ENCODE assay signal across 8 cellular contexts in genomic region chr7:116138202-116138801, GRCh38.
A peak's percentile ranks its signal among the peaks of the same experiment; 100 is the strongest.
DNase-seq lines count a peak whose midpoint lies in the region; ATAC-seq, FAIRE-seq and TF ChIP-seq lines count a peak whose summit lies in the region.

No MANE protein-coding gene starts in this region.

- H3K4me1 Mint-ChIP-seq in activated CD8-positive, alpha-beta memory T cell treated with anti-CD3 and anti-CD28 coated beads, Interleukin-2, amount 10 ng/mL, durations not matched to agents 7 days and 5 days = peaks cover 31% of the 10 kb centered on the region

- H3K4me2 ChIP-seq in OCI-LY3 (ENCODE audit: low read length) = peak overlapping the region; percentile 61

- H3K79me2 ChIP-seq in OCI-LY3 (ENCODE audit: low read length) = peaks cover 100% of the 10 kb centered on the region

- H4K20me1 ChIP-seq in OCI-LY3 (ENCODE audit: insufficient read depth, low read length) = peaks cover 91% of the 10 kb centered on the region

- 14% methylated on average over 2 of the region's 2 CpGs for WGBS in liver

- peak; percentile 92 for ATAC-seq in activated CD8-positive, alpha-beta memory T cell treated with anti-CD3 and anti-CD28 coated beads, Interleukin-2, amount 10 ng/mL, durations not matched to agents 7 days and 5 days
- ATAC-seq in GM21526 (IDR thresholded peaks at IDR 0.05; ENCODE audit: low FRiP score, unreplicated experiment) (peak; percentile 86), HG03575 (IDR thresholded peaks at IDR 0.05; ENCODE audit: extremely low read depth, insufficient number of reproducible peaks, low FRiP score, unreplicated experiment) (peak; percentile 93)

- H3K9me3 ChIP-seq in OCI-LY3 (ENCODE audit: insufficient read depth, low read length) (no peaks in the 10 kb centered on the region), liver (ENCODE audit: control insufficient read depth in 4 of 4, low read length in 3 of 4) (no peaks in the 10 kb centered on the region)

- peak; percentile 5 for FAIRE-seq in colon (lab: Jason Lieb, UNC)
- FAIRE-seq in urothelium cell line (lab: Jason Lieb, UNC) = no peak

- no peaks in the 10 kb centered on the region for H3K9me3 Mint-ChIP-seq in activated CD8-positive, alpha-beta memory T cell treated with anti-CD3 and anti-CD28 coated beads, Interleukin-2, amount 10 ng/mL, durations not matched to agents 7 days and 5 days (ENCODE audit: low read depth)

- peaks cover 34% of the 10 kb centered on the region for H3K36me3 ChIP-seq in OCI-LY3 (replicated peaks; ENCODE audit: low read depth, low read length)
- no peaks in the 10 kb centered on the region for H3K36me3 ChIP-seq in liver (ENCODE audit: control insufficient read depth in 4 of 4, insufficient read depth in 3 of 4, low read depth in 1 of 4, low read length in 3 of 4)

- peak; percentile 46 for DNase-seq in activated CD8-positive, alpha-beta memory T cell treated with anti-CD3 and anti-CD28 coated beads, Interleukin-2, amount 10 ng/mL, durations not matched to agents 7 days and 5 days
- no peak for DNase-seq in activated CD8-positive, alpha-beta memory T cell treated with anti-CD3 and anti-CD28 coated beads, Interleukin-2, amount 50 U/mL, for 48 hours
- peak; percentile 16 for DNase-seq in urothelium cell line (ENCODE audit: low spot score)

- H3K27me3 ChIP-seq in OCI-LY3 (ENCODE audit: low read depth, low read length) (no peaks in the 10 kb centered on the region), liver (ENCODE audit: control insufficient read depth in 4 of 4, insufficient read depth in 4 of 4, low read length in 3 of 4) (no peaks in the 10 kb centered on the region)

- H2AFZ ChIP-seq in OCI-LY3 (ENCODE audit: low read depth, low read length) = no peak overlapping the region

- peak overlapping the region; percentile 40 for H3K4me3 ChIP-seq in OCI-LY3 (ENCODE audit: low read length)
- no peak overlapping the region for H3K4me3 ChIP-seq in liver (ENCODE audit: low read depth in 1 of 3, low read length in 3 of 3)

- CTCF ChIA-PET in activated CD8-positive, alpha-beta memory T cell treated with anti-CD3 and anti-CD28 coated beads, Interleukin-2, amount 10 ng/mL, durations not matched to agents 7 days and 5 days (lab: Charles Lee) = interaction anchor here (0.7 to 2.1 kb wide), 20 partner anchors 16 to 453 kb away, joined by 3 to 15 read pairs (median 4); partner anchors contain the start of genes CAV1 and TES

- H3K4me1 ChIP-seq in OCI-LY3 (ENCODE audit: low read length) (peaks cover 73% of the 10 kb centered on the region), liver (ENCODE audit: control insufficient read depth in 4 of 4, insufficient read depth in 4 of 4, low read length in 3 of 4) (no peaks in the 10 kb centered on the region)

- peaks cover 13% of the 10 kb centered on the region for H3K27me3 Mint-ChIP-seq in activated CD8-positive, alpha-beta memory T cell treated with anti-CD3 and anti-CD28 coated beads, Interleukin-2, amount 10 ng/mL, durations not matched to agents 7 days and 5 days

- no peak overlapping the region for H3K27ac Mint-ChIP-seq in activated CD8-positive, alpha-beta memory T cell treated with anti-CD3 and anti-CD28 coated beads, Interleukin-2, amount 10 ng/mL, durations not matched to agents 7 days and 5 days

- peaks cover 14% of the 10 kb centered on the region for H3K36me3 Mint-ChIP-seq in activated CD8-positive, alpha-beta memory T cell treated with anti-CD3 and anti-CD28 coated beads, Interleukin-2, amount 10 ng/mL, durations not matched to agents 7 days and 5 days

- TF ChIP-seq CTCF in OCI-LY3 (IDR thresholded peaks at IDR 0.05; ENCODE audit: low read depth, low read length) (peak; percentile 85), liver (IDR thresholded peaks at IDR 0.05; ENCODE audit: low read depth, low read length, missing input control) (peak; percentile 75)

- TF ChIP-seq RAD21 in liver (IDR thresholded peaks at IDR 0.05) = peak; percentile 85 to 90

- H3K9ac ChIP-seq in OCI-LY3 (ENCODE audit: low read length) = peak overlapping the region; percentile 31
- no peak overlapping the region for H3K9ac ChIP-seq in liver (ENCODE audit: low read depth in 1 of 2, low read length in 2 of 2)

- H3K4me3 Mint-ChIP-seq in activated CD8-positive, alpha-beta memory T cell treated with anti-CD3 and anti-CD28 coated beads, Interleukin-2, amount 10 ng/mL, durations not matched to agents 7 days and 5 days = no peak overlapping the region

- H3K27ac ChIP-seq in OCI-LY3 (ENCODE audit: low read length) (peak overlapping the region; percentile 83), liver (ENCODE audit: low read depth in 1 of 2, low read length in 2 of 2) (no peak overlapping the region)

TF ChIP-seq in liver, 16 proteins besides CTCF, POLR2A, EP300 and RAD21:
- TF ChIP-seq, protein P1, sequence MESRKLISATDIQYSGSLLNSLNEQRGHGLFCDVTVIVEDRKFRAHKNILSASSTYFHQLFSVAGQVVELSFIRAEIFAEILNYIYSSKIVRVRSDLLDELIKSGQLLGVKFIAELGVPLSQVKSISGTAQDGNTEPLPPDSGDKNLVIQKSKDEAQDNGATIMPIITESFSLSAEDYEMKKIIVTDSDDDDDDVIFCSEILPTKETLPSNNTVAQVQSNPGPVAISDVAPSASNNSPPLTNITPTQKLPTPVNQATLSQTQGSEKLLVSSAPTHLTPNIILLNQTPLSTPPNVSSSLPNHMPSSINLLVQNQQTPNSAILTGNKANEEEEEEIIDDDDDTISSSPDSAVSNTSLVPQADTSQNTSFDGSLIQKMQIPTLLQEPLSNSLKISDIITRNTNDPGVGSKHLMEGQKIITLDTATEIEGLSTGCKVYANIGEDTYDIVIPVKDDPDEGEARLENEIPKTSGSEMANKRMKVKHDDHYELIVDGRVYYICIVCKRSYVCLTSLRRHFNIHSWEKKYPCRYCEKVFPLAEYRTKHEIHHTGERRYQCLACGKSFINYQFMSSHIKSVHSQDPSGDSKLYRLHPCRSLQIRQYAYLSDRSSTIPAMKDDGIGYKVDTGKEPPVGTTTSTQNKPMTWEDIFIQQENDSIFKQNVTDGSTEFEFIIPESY (IDR thresholded peaks at IDR 0.05) = no peak
- TF ChIP-seq REST (IDR thresholded peaks at IDR 0.05) = no peak
- TF ChIP-seq NR2F2 (IDR thresholded peaks at IDR 0.05) = no peak
- TF ChIP-seq FOXA1 (IDR thresholded peaks at IDR 0.05) = no peak
- TF ChIP-seq, protein P2, sequence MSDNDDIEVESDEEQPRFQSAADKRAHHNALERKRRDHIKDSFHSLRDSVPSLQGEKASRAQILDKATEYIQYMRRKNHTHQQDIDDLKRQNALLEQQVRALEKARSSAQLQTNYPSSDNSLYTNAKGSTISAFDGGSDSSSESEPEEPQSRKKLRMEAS (IDR thresholded peaks at IDR 0.05) = no peak
- no peak for TF ChIP-seq HNF4G (IDR thresholded peaks at IDR 0.05)
- TF ChIP-seq SP1 (IDR thresholded peaks at IDR 0.05) = no peak
- TF ChIP-seq HNF4A (conservative IDR thresholded peaks at IDR 0.05) = no peak
- TF ChIP-seq FOXA2 (IDR thresholded peaks at IDR 0.05) = no peak
- no peak for TF ChIP-seq EGR1 (IDR thresholded peaks at IDR 0.05; ENCODE audit: low read depth in 2 of 2)
- no peak for TF ChIP-seq GABPA (IDR thresholded peaks at IDR 0.05 in 1 of 2, conservative IDR thresholded peaks at IDR 0.05 in 1 of 2)
